ENCODE assay signal across 8 cellular contexts in genomic region chr4:38730830-38731646, GRCh38. TPM values are rescaled to one million over a fixed set of nuclear protein-coding genes. Genes with fewer than 3 reads are reported as not detected.
A peak's percentile ranks its signal among the peaks of the same experiment; 100 is the strongest.
DNase-seq lines count a peak whose midpoint lies in the region; ATAC-seq and TF ChIP-seq lines count a peak whose summit lies in the region.

No MANE protein-coding gene starts in this region.

- DNase-seq in AML-193 (lab: John Stamatoyannopoulos, UW) (peak; percentile 56 to 70), NCI-H460 (ENCODE audit: extremely low read depth, low read depth) (peak; percentile 77), dermis microvascular lymphatic vessel endothelial cell (ENCODE audit: low read depth in 2 of 2) (peak; percentile 24 to 70), lung (ENCODE audit: low spot score) (peak; percentile 83)
- DNase-seq in activated CD4-positive, alpha-beta T cell treated with anti-CD3 and anti-CD28 coated beads, Interleukin-2, amount 50 U/mL, for 24 hours (ENCODE audit: low read depth in 1 of 2, low spot score in 1 of 2), result peak; percentile 70 to 84
- peak; percentile 70 for DNase-seq in stimulated activated CD8-positive, alpha-beta memory T cell treated with anti-CD3 and anti-CD28 coated beads, Interleukin-15, amount 100 ng/mL, for 1 hour (ENCODE audit: low read depth)

- peak; percentile 82 for TF ChIP-seq CTCF in lung (IDR thresholded peaks at IDR 0.05; ENCODE audit: control extremely low read depth, extremely low read depth)

- H3K27me3 ChIP-seq in lung (ENCODE audit: control insufficient read depth, insufficient read depth), result no peaks in the 10 kb centered on the region

- no peak overlapping the region for H3K27ac ChIP-seq in lung (ENCODE audit: low read depth in 1 of 2, low read length in 1 of 2)

- WGBS in lung, 2 donors, result 31 to 44% methylated on average over 20 to 23 of the region's 23 CpGs

- peak; percentile 78 for ATAC-seq in GM18870 (IDR thresholded peaks at IDR 0.05; ENCODE audit: unreplicated experiment)
- ATAC-seq in HG03097 (IDR thresholded peaks at IDR 0.05; ENCODE audit: low FRiP score, unreplicated experiment), result peak; percentile 70
- ATAC-seq in lung (ENCODE audit: insufficient read depth, low FRiP score), result peak; percentile 65

- peaks cover 0 to 3% of the 10 kb centered on the region in 2 donors for H3K9me3 ChIP-seq in lung (ENCODE audit: control insufficient read depth in 2 of 2, insufficient read depth in 1 of 2, low read length in 1 of 2)

- H3K36me3 ChIP-seq in lung (ENCODE audit: control insufficient read depth in 2 of 2, insufficient read depth in 2 of 2, low read length in 2 of 2), result no peaks in the 10 kb centered on the region

- H3K4me3 ChIP-seq in lung, result no peak overlapping the region

- peaks cover 0 to 7% of the 10 kb centered on the region in 2 donors for H3K4me1 ChIP-seq in lung (ENCODE audit: control insufficient read depth in 2 of 2, insufficient read depth in 2 of 2, low read length in 2 of 2)

RNA-seq across cellular contexts. Expression of gene TLR10, which starts 51.8 kb away (rescaled TPM):
- not detected in 2 replicates for total RNA-seq in NCI-H460 (2014; rRNA removed; shearing (Covaris generic))
- 0.04 and 0.10 TPM in 2 replicates for polyA plus RNA-seq in NCI-H460 (2014; cell fraction: nucleus; rRNA removed)
- not detected in 2 replicates for total RNA-seq in dermis microvascular lymphatic vessel endothelial cell
- total RNA-seq in lung, result 1 to 10 TPM in 1 of 2 donors, under 1 TPM in 1; 0.46 to 4.4 TPM
- under 1 TPM; 0.14 to 0.73 TPM for polyA plus RNA-seq in lung
